Comparison of ENCODE assay signal across 8 cellular contexts in genomic region chr4:83455300-83456183, GRCh38. TPM values are rescaled to one million over a fixed set of nuclear protein-coding genes. Genes with fewer than 3 reads are reported as not detected.
A peak's percentile ranks its signal among the peaks of the same experiment; 100 is the strongest.
DNase-seq lines count a peak whose midpoint lies in the region; ATAC-seq lines count a peak whose summit lies in the region.

TSS of gene HELQ (minus strand) at chr4:83455823. CDS start at chr4:83455693, 130 bp downstream.
TSS of gene MRPS18C (plus strand) at chr4:83456058. CDS start at chr4:83456078, 20 bp downstream.

- H3K27ac Mint-ChIP-seq in IgD-negative memory B cell = peak within 1 kb of the TSS; percentile 91 to 100 (median 100)

- H3K4me3 Mint-ChIP-seq in IgD-negative memory B cell = peak within 1 kb of the TSS; percentile 95 to 100 (median 97)

- DNase-seq in DMS153 treated with DMSO at 0.1 percent for 48 hours (lab: John Stamatoyannopoulos, UW; ENCODE audit: unreplicated experiment) (peak; percentile 99), OCI-M1 (lab: John Stamatoyannopoulos, UW) (peak; percentile 99), activated T-cell treated with anti-CD3 and anti-CD28 coated beads for 24 hours (ENCODE audit: low read depth) (peak; percentile 93), epidermal melanocyte (ENCODE audit: insufficient read length, low spot score) (peak; percentile 95), middle frontal gyrus (ENCODE audit: extremely low spot score, low spot score) (peak; percentile 96)
- DNase-seq in stimulated activated CD8-positive, alpha-beta memory T cell treated with anti-CD3 and anti-CD28 coated beads, Interleukin-2, amount 100 ng/mL, for 48 hours (ENCODE audit: low read depth in 2 of 2) = peak; percentile 89 to 90

- no peaks in the 10 kb centered on the region for H3K27me3 Mint-ChIP-seq in IgD-negative memory B cell

- peak; percentile 94 for ATAC-seq in GM21529 (IDR thresholded peaks at IDR 0.05; ENCODE audit: unreplicated experiment)

- peaks cover 6% of the 10 kb centered on the region for H3K36me3 Mint-ChIP-seq in IgD-negative memory B cell

- no peaks in the 10 kb centered on the region for H3K9me3 Mint-ChIP-seq in IgD-negative memory B cell

- peaks cover 17 to 35% (median 28%) of the 10 kb centered on the region in 3 donors for H3K4me1 Mint-ChIP-seq in IgD-negative memory B cell

RNA-seq across cellular contexts. Expression of gene HELQ, which starts in this region (rescaled TPM):
- polyA plus RNA-seq in IgD-negative memory B cell = 24.7 TPM

RNA-seq across cellular contexts. Expression of gene MRPS18C, which starts in this region (rescaled TPM):
- polyA plus RNA-seq in IgD-negative memory B cell = 65.6 TPM

Comparison
In these comparisons a context has a peak if more than half of its experiments do, and no peak if none do; other contexts are left out.
1. Peak in every context shown above with its lines: DNase-seq and ATAC-seq.